Comparison of ENCODE assay signal across 20 cellular contexts in genomic region chr6:155473741-155474140, GRCh38. TPM values are rescaled to one million over a fixed set of nuclear protein-coding genes. Genes with fewer than 3 reads are reported as not detected.
DNase-seq lines count a peak whose midpoint lies in the region; ATAC-seq, FAIRE-seq and TF ChIP-seq lines count a peak whose summit lies in the region.
"Had no signal": no experiment of that assay in that cellular context is flagged by ENCODE, and none has a peak within 500 bp of the region (broad histone marks: within the 10 kb centered on the region; RNA-seq: fewer than 3 reads in every experiment).

No MANE protein-coding gene starts in this region.

- H3K4me1 ChIP-seq in astrocyte (ENCODE audit: insufficient read depth, low read length) (no peaks in the 10 kb centered on the region), psoas muscle (no peaks in the 10 kb centered on the region)
- H3K4me1 ChIP-seq: Peyer's patch had no signal

- H3K36me3 ChIP-seq in astrocyte (ENCODE audit: insufficient read depth, low read length): no peaks in the 10 kb centered on the region
- H3K36me3 ChIP-seq in psoas muscle (ENCODE audit: insufficient read depth in 1 of 2, low read depth in 1 of 2): no peaks in the 10 kb centered on the region
- H3K36me3 ChIP-seq: Peyer's patch had no signal

- WGBS in psoas muscle, 3 donors: 73 to 83% (median 77%) methylated on average over 8 of the region's 8 CpGs

- no peak overlapping the region for H3K4me3 Mint-ChIP-seq in astrocyte (ENCODE audit: unreplicated experiment)

- H3K9me3 ChIP-seq in astrocyte (ENCODE audit: insufficient read depth, low read depth, low read length) (peaks cover 9% of the 10 kb centered on the region), psoas muscle (no peaks in the 10 kb centered on the region)
- H3K9me3 ChIP-seq: Peyer's patch had no signal

- H3K27ac ChIP-seq in astrocyte (ENCODE audit: low read depth, low read length): no peak overlapping the region
- H3K27ac ChIP-seq in psoas muscle: no peak overlapping the region
- H3K27ac ChIP-seq: C4-2B, HL-60, Peyer's patch had no signal

- FAIRE-seq in astrocyte (lab: Jason Lieb, UNC): no peak
- FAIRE-seq: D721Med, H54 had no signal

- H3K27ac Mint-ChIP-seq in astrocyte (ENCODE audit: unreplicated experiment): no peak overlapping the region

- H3K9ac ChIP-seq in astrocyte (ENCODE audit: low read length): no peak overlapping the region

- peaks cover 12% of the 10 kb centered on the region for H3K9me3 Mint-ChIP-seq in astrocyte (ENCODE audit: unreplicated experiment)

- H3K79me2 ChIP-seq in astrocyte (ENCODE audit: insufficient read depth, low read length): no peaks in the 10 kb centered on the region

- H4K20me1 ChIP-seq in astrocyte (ENCODE audit: insufficient read depth, low read length): no peaks in the 10 kb centered on the region

- ATAC-seq in HG03039 (IDR thresholded peaks at IDR 0.05; ENCODE audit: unreplicated experiment) (no peak), HG02885 (IDR thresholded peaks at IDR 0.05; ENCODE audit: poor library complexity, unreplicated experiment) (no peak), psoas muscle (no peak)
- ATAC-seq: Right ventricle myocardium inferior had no signal

- no peaks in the 10 kb centered on the region for H3K4me1 Mint-ChIP-seq in astrocyte (ENCODE audit: low read depth, unreplicated experiment)

- H3K27me3 Mint-ChIP-seq in astrocyte (ENCODE audit: low read depth, unreplicated experiment): no peaks in the 10 kb centered on the region

- no peaks in the 10 kb centered on the region for H3K36me3 Mint-ChIP-seq in astrocyte (ENCODE audit: low read depth, unreplicated experiment)

- peak; percentile 44 for DNase-seq in HT1080 (ENCODE audit: low read depth)
- DNase-seq in astrocyte (ENCODE audit: low read depth): peak; percentile 65
- DNase-seq in fibroblast of villous mesenchyme (ENCODE audit: low read depth): peak; percentile 74
- no peak for DNase-seq in foreskin fibroblast
- DNase-seq in psoas muscle: no peak
- DNase-seq: Kasumi-1, NCI-H1105 treated with DMSO at 0.1 percent for 48 hours, NCI-H1694, NCI-H2081 treated with DMSO at 0.1 percent for 48 hours, NCI-H446 treated with DMSO at 0.1 percent for 48 hours, NCI-H69, Peyer's patch had no signal

- H3K4me2 ChIP-seq in astrocyte (ENCODE audit: low read length): no peak overlapping the region

- H3K27me3 ChIP-seq in astrocyte (ENCODE audit: insufficient read depth, low read length) (no peaks in the 10 kb centered on the region), psoas muscle (ENCODE audit: insufficient read depth in 3 of 3, low read length in 2 of 3) (no peaks in the 10 kb centered on the region)
- H3K27me3 ChIP-seq: Peyer's patch had no signal

- TF ChIP-seq CTCF in astrocyte (IDR thresholded peaks at IDR 0.05; ENCODE audit: insufficient read depth, low read depth, low read length): no peak
- no peak for TF ChIP-seq CTCF in fibroblast of villous mesenchyme (IDR thresholded peaks at IDR 0.05; ENCODE audit: insufficient read depth, low read depth, low read length)
- no peak for TF ChIP-seq CTCF in foreskin fibroblast (IDR thresholded peaks at IDR 0.05; ENCODE audit: low read depth, low read length)
- TF ChIP-seq CTCF in psoas muscle (IDR thresholded peaks at IDR 0.05): no peak

- H2AFZ ChIP-seq in astrocyte (ENCODE audit: low read depth, low read length): no peak overlapping the region

- no peak overlapping the region for H3K4me3 ChIP-seq in astrocyte (ENCODE audit: insufficient read depth, low read depth, low read length)
- H3K4me3 ChIP-seq in fibroblast of villous mesenchyme (ENCODE audit: low read depth, low read length): no peak overlapping the region
- no peak overlapping the region for H3K4me3 ChIP-seq in foreskin fibroblast (ENCODE audit: low read depth in 1 of 2, low read length in 2 of 2)
- H3K4me3 ChIP-seq in psoas muscle: no peak overlapping the region
- H3K4me3 ChIP-seq: Peyer's patch had no signal

- intact Hi-C loops in psoas muscle (cut with DNase I): no loop called here

RNA-seq across cellular contexts. Expression of gene NOX3, which starts 18.1 kb away (rescaled TPM):
- not detected in 2 replicates for total RNA-seq in HT1080 (2014; rRNA removed; shearing (Covaris generic))
- not detected in 2 replicates for polyA plus RNA-seq in HT1080 (2015; cell fraction: cytosol; rRNA removed)
- not detected in 2 replicates for polyA plus RNA-seq in HT1080 (2015; cell fraction: nucleus; rRNA removed)
- total RNA-seq in astrocyte: 0.30 TPM in 1 of 2 replicates, not detected in the other
- total RNA-seq in fibroblast of villous mesenchyme: not detected in 2 replicates
- not detected for total RNA-seq in psoas muscle
- not detected for polyA plus RNA-seq in psoas muscle
- total RNA-seq: A673, Peyer's patch, Right ventricle myocardium inferior had no signal

Comparison
In these comparisons a context has a peak if more than half of its experiments do, and no peak if none do; other contexts are left out.
1. DNase-seq: peak in HT1080 (single experiment), astrocyte (single experiment) and fibroblast of villous mesenchyme (single experiment); none in foreskin fibroblast (0 of 2) and psoas muscle (0 of 2).